ENCODE assay signal across 8 cellular contexts in the genomic region with DNA sequence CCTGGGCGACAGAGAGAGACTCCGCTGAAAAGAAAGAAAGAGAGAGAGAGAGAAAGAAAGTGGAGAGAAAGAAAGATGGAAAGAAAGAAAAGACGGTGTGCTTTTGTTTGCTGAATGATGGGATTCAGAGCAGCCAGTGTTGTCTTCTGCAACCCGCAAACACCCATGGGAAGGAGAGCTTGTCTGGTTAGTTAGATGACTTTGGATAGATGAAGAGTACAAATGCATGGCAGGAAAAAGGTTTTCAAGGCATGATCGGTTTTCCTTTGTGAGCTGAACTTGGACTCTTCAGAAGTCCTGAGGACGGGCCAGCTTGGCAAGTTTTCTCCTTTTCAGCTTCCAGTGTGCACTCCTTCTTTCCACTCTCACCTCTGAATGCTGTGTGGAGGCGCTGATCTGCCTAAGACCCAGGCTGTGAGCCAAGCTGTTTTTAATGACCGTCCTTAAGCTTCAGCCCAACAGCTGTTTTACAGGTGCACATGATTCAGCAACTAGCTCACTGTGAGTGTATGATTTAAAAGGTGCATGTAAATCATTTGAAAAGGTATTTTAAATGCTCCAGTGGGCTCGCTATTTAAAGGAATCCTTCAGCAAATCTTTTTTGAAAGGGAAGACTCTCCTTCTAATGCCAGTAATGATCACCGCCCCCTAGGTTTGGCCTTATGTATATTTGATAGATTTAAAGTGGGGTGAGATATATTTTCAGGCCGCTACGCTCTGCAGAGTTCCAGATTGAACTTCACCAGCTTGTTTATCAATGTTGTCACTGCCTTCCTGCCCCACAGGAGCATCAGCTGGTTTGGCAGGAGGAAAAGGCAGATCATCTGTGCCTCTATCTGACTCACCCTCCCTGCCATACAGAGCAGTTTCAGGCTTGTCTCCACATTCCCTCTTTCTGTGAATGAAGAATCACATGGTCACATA.
A peak's percentile ranks its signal among the peaks of the same experiment; 100 is the strongest.
DNase-seq lines count a peak whose midpoint lies in the region; ATAC-seq and TF ChIP-seq lines count a peak whose summit lies in the region.

No MANE protein-coding gene starts in this region.

- H3K4me3 ChIP-seq in RWPE2 (ENCODE audit: severe bottlenecking) = no peak overlapping the region
- no peak overlapping the region for H3K4me3 ChIP-seq in naive thymus-derived CD4-positive, alpha-beta T cell (ENCODE audit: low read length)

- H3K4me3 Mint-ChIP-seq in naive thymus-derived CD4-positive, alpha-beta T cell = no peak overlapping the region

- CTCF ChIA-PET in naive thymus-derived CD4-positive, alpha-beta T cell (lab: Charles Lee) = no interaction called here

- H3K27ac Mint-ChIP-seq in naive thymus-derived CD4-positive, alpha-beta T cell = peak overlapping the region in 1 of 9 donors; percentile 43

- POLR2A ChIA-PET in naive thymus-derived CD4-positive, alpha-beta T cell (lab: Charles Lee) = no interaction called here

- H3K4me1 Mint-ChIP-seq in naive thymus-derived CD4-positive, alpha-beta T cell = peaks cover 0 to 5% (median 0%) of the 10 kb centered on the region in 7 donors

- H3K27me3 ChIP-seq in RWPE2 (ENCODE audit: insufficient read depth, poor library complexity, severe bottlenecking) = no peaks in the 10 kb centered on the region
- no peaks in the 10 kb centered on the region for H3K27me3 ChIP-seq in naive thymus-derived CD4-positive, alpha-beta T cell (ENCODE audit: control insufficient read depth in 2 of 2, insufficient read depth in 2 of 2, low read length in 2 of 2)

- no peak for TF ChIP-seq CTCF in RWPE2 (IDR thresholded peaks at IDR 0.05; ENCODE audit: poor library complexity, severe bottlenecking)

- H3K27me3 Mint-ChIP-seq in naive thymus-derived CD4-positive, alpha-beta T cell = no peaks in the 10 kb centered on the region

- no peaks in the 10 kb centered on the region for H3K36me3 ChIP-seq in RWPE2 (ENCODE audit: low read depth)
- H3K36me3 ChIP-seq in naive thymus-derived CD4-positive, alpha-beta T cell (ENCODE audit: control insufficient read depth in 2 of 3, insufficient read depth in 3 of 3, low read length in 3 of 3) = no peaks in the 10 kb centered on the region

- DNase-seq in Daoy (ENCODE audit: low read depth) (peak; percentile 4), RWPE2 (ENCODE audit: low spot score) (no peak), glomerular visceral epithelial cell (ENCODE audit: extremely low spot score) (peak; percentile 10), pulmonary artery endothelial cell (ENCODE audit: low read depth, low spot score) (peak; percentile 11), posterior cingulate gyrus (no peak), SKM-1 (lab: John Stamatoyannopoulos, UW; ENCODE audit: unreplicated experiment) (no peak)
- DNase-seq in naive thymus-derived CD4-positive, alpha-beta T cell = no peak

- H3K9me3 ChIP-seq in RWPE2 (ENCODE audit: severe bottlenecking) = no peaks in the 10 kb centered on the region
- H3K9me3 ChIP-seq in naive thymus-derived CD4-positive, alpha-beta T cell (ENCODE audit: control insufficient read depth in 2 of 3, low read length in 3 of 3) = no peaks in the 10 kb centered on the region

- intact Hi-C loops in posterior cingulate gyrus (cut with DNase I) = no loop called here
- intact Hi-C loops in naive thymus-derived CD4-positive, alpha-beta T cell (cut with micrococcal nuclease) = no loop called here

- peaks cover 0 to 12% (median 6%) of the 10 kb centered on the region in 11 donors for H3K9me3 Mint-ChIP-seq in naive thymus-derived CD4-positive, alpha-beta T cell

- H3K4me1 ChIP-seq in RWPE2 (ENCODE audit: insufficient read depth, poor library complexity, severe bottlenecking) = peaks cover 28% of the 10 kb centered on the region
- no peaks in the 10 kb centered on the region for H3K4me1 ChIP-seq in naive thymus-derived CD4-positive, alpha-beta T cell (ENCODE audit: control insufficient read depth in 2 of 2, insufficient read depth in 2 of 2, low read length in 2 of 2)

- peak; percentile 93 for ATAC-seq in RWPE2 (ENCODE audit: low read depth)
- ATAC-seq in GM18517 (IDR thresholded peaks at IDR 0.05; ENCODE audit: unreplicated experiment) = no peak
- no peak for ATAC-seq in naive thymus-derived CD4-positive, alpha-beta T cell

- H3K36me3 Mint-ChIP-seq in naive thymus-derived CD4-positive, alpha-beta T cell = no peaks in the 10 kb centered on the region

- peak overlapping the region; percentile 36 for H3K27ac ChIP-seq in RWPE2 (ENCODE audit: poor library complexity, severe bottlenecking)
- H3K27ac ChIP-seq in naive thymus-derived CD4-positive, alpha-beta T cell (ENCODE audit: low read depth, low read length) = no peak overlapping the region

Comparison
In these comparisons a context has a peak if more than half of its experiments do, and no peak if none do; other contexts are left out.
1. DNase-seq: peak in Daoy (single experiment), glomerular visceral epithelial cell (single experiment) and pulmonary artery endothelial cell (single experiment); none in RWPE2 (single experiment), posterior cingulate gyrus (0 of 10), SKM-1 (single experiment) and naive thymus-derived CD4-positive, alpha-beta T cell (0 of 9).